Comparison of ENCODE assay signal across 1 cellular context in genomic region chr15:58477228-58477627, GRCh38.
TF ChIP-seq lines count a peak whose summit lies in the region.

No MANE protein-coding gene starts in this region.

TF ChIP-seq in A549, 52 proteins besides CTCF, POLR2A, EP300 and RAD21 (continued from another document):
- TF ChIP-seq, protein P1, sequence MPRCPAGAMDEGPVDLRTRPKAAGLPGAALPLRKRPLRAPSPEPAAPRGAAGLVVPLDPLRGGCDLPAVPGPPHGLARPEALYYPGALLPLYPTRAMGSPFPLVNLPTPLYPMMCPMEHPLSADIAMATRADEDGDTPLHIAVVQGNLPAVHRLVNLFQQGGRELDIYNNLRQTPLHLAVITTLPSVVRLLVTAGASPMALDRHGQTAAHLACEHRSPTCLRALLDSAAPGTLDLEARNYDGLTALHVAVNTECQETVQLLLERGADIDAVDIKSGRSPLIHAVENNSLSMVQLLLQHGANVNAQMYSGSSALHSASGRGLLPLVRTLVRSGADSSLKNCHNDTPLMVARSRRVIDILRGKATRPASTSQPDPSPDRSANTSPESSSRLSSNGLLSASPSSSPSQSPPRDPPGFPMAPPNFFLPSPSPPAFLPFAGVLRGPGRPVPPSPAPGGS (IDR thresholded peaks at IDR 0.05): no peak
